In the genomic region with DNA sequence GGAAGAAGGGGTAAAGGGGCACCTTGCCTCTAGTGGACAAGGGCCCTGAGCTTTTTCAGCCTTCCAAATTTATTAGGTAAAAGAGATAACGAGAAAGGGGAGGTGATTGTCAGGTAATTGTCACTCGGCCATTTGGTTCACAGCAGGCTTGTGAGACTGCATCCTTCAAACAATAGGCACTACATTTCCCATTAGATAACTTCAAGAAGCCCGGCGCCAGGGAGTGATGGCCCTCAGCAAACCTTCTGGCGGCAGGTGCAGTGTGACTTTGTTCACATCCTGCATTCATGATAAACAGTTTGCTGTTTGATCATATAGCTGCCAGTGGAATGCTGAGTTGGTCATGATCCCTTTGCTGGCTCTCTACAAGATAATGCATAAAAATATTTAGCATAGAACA, we compare ENCODE assay signal across 28 cellular contexts.
"Had no signal": no experiment of that assay in that cellular context is flagged by ENCODE, and none has a peak within 500 bp of the region (broad histone marks: within the 10 kb centered on the region; RNA-seq: fewer than 3 reads in every experiment).

No MANE protein-coding gene starts in this region.

- H3K36me3 ChIP-seq: adrenal gland, breast epithelium, MG63, SJCRH30 had no signal

- H3K27me3 Mint-ChIP-seq: activated CD4-positive, alpha-beta T cell treated with anti-CD3 and anti-CD28 coated beads, Interleukin-2, amount 10 ng/mL, durations not matched to agents 24 days and 14 days; activated CD8-positive, alpha-beta T cell treated with anti-CD3 and anti-CD28 coated beads for 36 hours; activated T-cell treated with anti-CD3 and anti-CD28 coated beads, Interleukin-2, amount 50 U/mL, for 24 hours had no signal

- H3K27me3 ChIP-seq: adrenal gland, body of pancreas, breast epithelium, MG63, SJCRH30 had no signal

- H3K27ac Mint-ChIP-seq: activated CD4-positive, alpha-beta T cell treated with anti-CD3 and anti-CD28 coated beads, Interleukin-2, amount 10 ng/mL, durations not matched to agents 24 days and 14 days; activated CD8-positive, alpha-beta T cell treated with anti-CD3 and anti-CD28 coated beads for 36 hours; activated naive CD4-positive, alpha-beta T cell treated with anti-CD3 and anti-CD28 coated beads for 36 hours; activated T-cell treated with anti-CD3 and anti-CD28 coated beads, Interleukin-2, amount 50 U/mL, for 24 hours had no signal

- H3K36me3 Mint-ChIP-seq: activated naive CD4-positive, alpha-beta T cell treated with anti-CD3 and anti-CD28 coated beads, Interleukin-2, amount 50 U/mL, for 72 hours had no signal

- H3K4me1 Mint-ChIP-seq: activated CD4-positive, alpha-beta T cell treated with anti-CD3 and anti-CD28 coated beads, Interleukin-2, amount 10 ng/mL, durations not matched to agents 24 days and 14 days had no signal

- ATAC-seq: activated CD8-positive, alpha-beta T cell treated with anti-CD3 and anti-CD28 coated beads for 36 hours; activated naive CD4-positive, alpha-beta T cell treated with anti-CD3 and anti-CD28 coated beads, Interleukin-2, amount 50 U/mL, for 72 hours; body of pancreas; Panc1 had no signal

- H3K4me1 ChIP-seq: body of pancreas, breast epithelium, SJCRH30 had no signal

- H3K4me3 ChIP-seq: adrenal gland, body of pancreas, breast epithelium, MG63, SJCRH30, SK-N-MC had no signal

- H3K9me3 Mint-ChIP-seq: activated CD4-positive, alpha-beta T cell treated with anti-CD3 and anti-CD28 coated beads, Interleukin-2, amount 10 ng/mL, durations not matched to agents 24 days and 14 days; activated CD8-positive, alpha-beta T cell treated with anti-CD3 and anti-CD28 coated beads for 36 hours had no signal

- H3K9me3 ChIP-seq: adrenal gland, body of pancreas, breast epithelium, MG63, SJCRH30 had no signal

- H3K27ac ChIP-seq: adrenal gland, body of pancreas, breast epithelium, SJCRH30, SK-N-MC had no signal

- DNase-seq: activated CD4-positive, alpha-beta T cell treated with anti-CD3 and anti-CD28 coated beads, Interleukin-2, amount 10 ng/mL, durations not matched to agents 24 days and 14 days; activated CD4-positive, alpha-beta T cell treated with anti-CD3 and anti-CD28 coated beads, Interleukin-2, amount 50 U/mL, for 4 hours; activated CD8-positive, alpha-beta T cell treated with anti-CD3 and anti-CD28 coated beads for 36 hours; activated gamma-delta T cell treated with Interleukin-2 at 50 U/mL for 16 hours; activated naive CD4-positive, alpha-beta T cell treated with anti-CD3 and anti-CD28 coated beads for 36 hours; activated T-cell treated with anti-CD3 and anti-CD28 coated beads, Interleukin-2, amount 50 U/mL, for 24 hours; adrenal gland; body of pancreas; caudate nucleus; cerebellar nuclear complex; Kasumi-1; KG1; MG63; NCI-H1048; NCI-H1105 treated with DMSO at 0.1 percent for 48 hours; NCI-H146; NCI-H187; NCI-H2029 treated with DMSO at 0.1 percent for 48 hours; NCI-H446 treated with DMSO at 0.1 percent for 48 hours; NCI-H524; NCI-H774; SHP77; SJCRH30; T1000 had no signal

- H3K4me3 Mint-ChIP-seq: activated CD4-positive, alpha-beta T cell treated with anti-CD3 and anti-CD28 coated beads, Interleukin-2, amount 10 ng/mL, durations not matched to agents 24 days and 14 days; activated CD8-positive, alpha-beta T cell treated with anti-CD3 and anti-CD28 coated beads for 36 hours; activated naive CD4-positive, alpha-beta T cell treated with anti-CD3 and anti-CD28 coated beads for 36 hours; activated T-cell treated with anti-CD3 and anti-CD28 coated beads, Interleukin-2, amount 50 U/mL, for 24 hours had no signal
